In the genomic region with DNA sequence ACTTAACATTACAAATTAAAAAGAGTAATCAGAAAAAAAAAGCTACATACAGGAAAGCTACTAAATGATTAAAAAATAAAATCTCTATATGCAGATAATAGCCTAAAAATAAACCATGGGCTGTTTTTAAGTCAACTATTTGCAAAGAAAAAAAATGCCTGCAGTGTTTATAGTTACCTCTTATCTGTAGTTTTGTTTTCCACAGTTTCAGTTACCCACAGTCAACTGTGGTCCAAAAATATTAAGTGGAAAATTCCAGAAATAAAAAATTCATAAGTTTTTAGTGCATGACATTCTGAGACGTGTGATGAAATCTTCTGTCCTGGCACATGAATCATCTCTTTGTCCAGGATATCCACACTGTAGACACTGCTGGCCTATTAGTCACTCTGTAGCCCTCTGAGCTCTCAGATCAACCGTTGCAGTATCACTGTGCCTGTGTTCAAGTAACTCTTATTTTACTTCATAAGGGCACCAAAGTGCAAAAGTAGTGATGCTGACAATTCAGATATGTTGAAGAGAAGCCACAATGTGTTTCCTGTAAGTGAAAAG, we compare ENCODE assay signal across 9 cellular contexts. TPM values are rescaled to one million over a fixed set of nuclear protein-coding genes. Genes with fewer than 3 reads are reported as not detected.
A peak's percentile ranks its signal among the peaks of the same experiment; 100 is the strongest.
DNase-seq lines count a peak whose midpoint lies in the region; FAIRE-seq and TF ChIP-seq lines count a peak whose summit lies in the region.
"Had no signal": no experiment of that assay in that cellular context is flagged by ENCODE, and none has a peak within 500 bp of the region (broad histone marks: within the 10 kb centered on the region; RNA-seq: fewer than 3 reads in every experiment).

No MANE protein-coding gene starts in this region.

- H3K27ac ChIP-seq in ascending aorta (peak overlapping the region; percentile 42 to 59), right atrium auricular region (peak overlapping the region; percentile 40 to 67), subcutaneous abdominal adipose tissue (ENCODE audit: low read depth, low read length) (peak overlapping the region; percentile 78)

- H3K36me3 ChIP-seq in ascending aorta = peaks cover 0 to 2% of the 10 kb centered on the region in 2 donors
- H3K36me3 ChIP-seq in right atrium auricular region = no peaks in the 10 kb centered on the region
- peaks cover 0 to 2% (median 0%) of the 10 kb centered on the region in 5 donors for H3K36me3 ChIP-seq in subcutaneous abdominal adipose tissue (ENCODE audit: control insufficient read depth in 5 of 5, insufficient read depth in 5 of 5, low read length in 5 of 5)

- H3K4me1 ChIP-seq in ascending aorta (peaks cover 3 to 9% of the 10 kb centered on the region in 2 donors), right atrium auricular region (peaks cover 0 to 27% of the 10 kb centered on the region in 2 donors), subcutaneous abdominal adipose tissue (ENCODE audit: control insufficient read depth in 5 of 5, insufficient read depth in 5 of 5, low read length in 5 of 5) (peaks cover 2 to 29% (median 18%) of the 10 kb centered on the region in 5 donors)

- H3K9me3 ChIP-seq in ascending aorta (no peaks in the 10 kb centered on the region), right atrium auricular region (no peaks in the 10 kb centered on the region), subcutaneous abdominal adipose tissue (ENCODE audit: control insufficient read depth in 5 of 5, low read length in 5 of 5) (no peaks in the 10 kb centered on the region)

- DNase-seq in HT1080 (ENCODE audit: low read depth) (peak; percentile 88), ascending aorta (ENCODE audit: low spot score in 2 of 2) (peak in 1 of 2 donors; percentile 69), right atrium auricular region (ENCODE audit: low spot score) (peak; percentile 66), GM12891 (ENCODE audit: insufficient read length, low spot score) (no peak), cerebellum (ENCODE audit: low spot score) (no peak), NCI-H526 (lab: John Stamatoyannopoulos, UW) (no peak)
- no peak for DNase-seq in activated CD4-positive, alpha-beta T cell treated with anti-CD3 and anti-CD28 coated beads for 4 hours

- no peak for TF ChIP-seq POLR2A in GM12891 (IDR thresholded peaks at IDR 0.05; ENCODE audit: low read depth, low read length)

- H3K27me3 ChIP-seq in ascending aorta (no peaks in the 10 kb centered on the region), right atrium auricular region (no peaks in the 10 kb centered on the region), subcutaneous abdominal adipose tissue (ENCODE audit: control insufficient read depth in 5 of 5, insufficient read depth in 4 of 5, low read length in 5 of 5) (no peaks in the 10 kb centered on the region)

- H3K4me3 ChIP-seq in ascending aorta = no peak overlapping the region
- no peak overlapping the region for H3K4me3 ChIP-seq in right atrium auricular region
- H3K4me3 ChIP-seq in subcutaneous abdominal adipose tissue (ENCODE audit: low read depth in 1 of 5, low read length in 5 of 5) = no peak overlapping the region

- TF ChIP-seq CTCF in ascending aorta (IDR thresholded peaks at IDR 0.05) (no peak), right atrium auricular region (IDR thresholded peaks at IDR 0.05) (no peak)

- no peak for FAIRE-seq in GM12891 (lab: Jason Lieb, UNC)
- FAIRE-seq: GM18507 had no signal

- intact Hi-C loops in ascending aorta (cut with DNase I) = no loop called here

- no peak overlapping the region for H3K9ac ChIP-seq in subcutaneous abdominal adipose tissue (ENCODE audit: low read length in 5 of 5)

TF ChIP-seq in GM12891, 5 proteins besides CTCF, POLR2A, EP300 and RAD21:
- no peak for TF ChIP-seq POLR2AphosphoS5 (IDR thresholded peaks at IDR 0.05; ENCODE audit: low read depth, low read length)
- TF ChIP-seq PAX5 (IDR thresholded peaks at IDR 0.05; ENCODE audit: insufficient read depth, low read length, severe bottlenecking) = no peak
- TF ChIP-seq POU2F2 (IDR thresholded peaks at IDR 0.05; ENCODE audit: low read depth, low read length) = no peak
- TF ChIP-seq SPI1 (IDR thresholded peaks at IDR 0.05; ENCODE audit: low read depth, low read length) = no peak
- TF ChIP-seq TAF1 (IDR thresholded peaks at IDR 0.05; ENCODE audit: low read depth, low read length) = no peak
TF ChIP-seq in GM12891: peak in this region for 0.

RNA-seq across cellular contexts. Expression of a gene that starts 59.2 kb away (rescaled TPM):
- 7.6 and 13.9 TPM in 2 replicates for total RNA-seq in HT1080 (2014; rRNA removed; shearing (Covaris generic))
- 7.2 and 9.0 TPM in 2 replicates for polyA plus RNA-seq in HT1080 (2015; cell fraction: cytosol; rRNA removed)
- 2.3 and 3.5 TPM in 2 replicates for polyA plus RNA-seq in HT1080 (2015; cell fraction: nucleus; rRNA removed)
- total RNA-seq in ascending aorta = 23.5 TPM
- 10 to 100 TPM; 13.9 to 37.6 TPM for total RNA-seq in right atrium auricular region
- polyA plus RNA-seq in GM12891 (2012; ENCODE audit: low read depth, missing spikeins) = 0.80 TPM
- total RNA-seq in cerebellum = 22.9 TPM

Comparison
In these comparisons a context has a peak if more than half of its experiments do, and no peak if none do; other contexts are left out.
1. DNase-seq: peak in HT1080 (single experiment) and right atrium auricular region (single experiment); none in GM12891 (single experiment), cerebellum (single experiment), activated CD4-positive, alpha-beta T cell treated with anti-CD3 and anti-CD28 coated beads for 4 hours (0 of 2) and NCI-H526 (0 of 2).
2. Peak in every context shown above with its lines, with median percentiles within 50 percentile points of each other: H3K27ac ChIP-seq.